8 cellular contexts compared by ENCODE assay signal in the genomic region with DNA sequence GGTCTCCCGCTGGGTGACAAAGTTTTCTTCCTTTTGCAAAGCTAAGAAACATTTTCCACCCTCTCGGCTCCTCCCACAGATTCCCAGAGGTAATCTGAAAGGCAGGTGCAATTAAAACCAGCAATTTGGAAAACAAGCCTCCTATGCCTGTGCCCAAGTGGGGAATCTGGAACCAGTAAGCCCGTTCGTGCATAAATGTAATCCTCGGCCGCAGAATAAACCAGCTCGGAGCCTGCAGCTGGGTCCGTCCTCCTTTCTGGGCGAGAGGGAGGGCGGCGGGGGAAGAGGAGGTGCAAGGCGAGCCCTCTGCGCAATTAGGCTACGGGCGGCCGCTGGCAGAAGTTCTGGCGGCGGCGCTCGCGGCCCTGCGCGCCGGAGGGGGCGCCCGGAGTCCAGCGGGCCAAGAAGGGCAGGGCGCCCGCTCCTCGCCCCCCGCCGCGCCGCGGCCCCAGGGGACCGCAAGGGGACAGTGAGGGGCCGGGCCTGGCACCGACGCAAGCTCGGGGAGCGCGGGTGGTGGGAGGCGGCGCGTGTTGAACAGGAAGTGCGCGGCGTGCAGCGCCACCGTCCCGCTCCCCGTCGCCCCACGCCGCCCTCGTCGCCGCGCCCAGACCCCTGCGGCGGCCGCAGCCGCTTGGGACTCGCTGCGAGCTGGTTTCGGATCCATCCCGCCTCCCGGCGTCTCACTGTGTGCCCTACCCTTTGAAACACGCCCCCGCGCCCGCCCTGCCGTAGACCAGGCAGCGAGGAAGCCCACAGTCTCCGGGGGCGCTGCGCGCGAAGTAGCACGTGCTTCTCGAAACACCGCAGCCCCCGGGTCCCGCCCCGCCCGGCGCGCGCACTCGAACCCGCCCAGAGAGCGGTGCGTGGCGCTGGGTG. TPM values are rescaled to one million over a fixed set of nuclear protein-coding genes. Genes with fewer than 3 reads are reported as not detected.
DNase-seq lines count a peak whose midpoint lies in the region; ATAC-seq and TF ChIP-seq lines count a peak whose summit lies in the region.

PRKAG2 (minus strand) TSS at position 217 of the 879 bp plus-strand sequence. CDS start 495 bp downstream, outside the sequence.

- DNase-seq in NCI-H2196 (lab: John Stamatoyannopoulos, UW; ENCODE audit: unreplicated experiment) = peak; percentile 14
- DNase-seq in activated CD8-positive, alpha-beta memory T cell treated with anti-CD3 and anti-CD28 coated beads for 1 hour (ENCODE audit: extremely low read depth in 1 of 2, low read depth in 1 of 2) = peak; percentile 44 to 57
- peak; percentile 42 to 59 (median 59) for DNase-seq in effector memory CD4-positive, alpha-beta T cell
- peak; percentile 47 for DNase-seq in stimulated activated CD8-positive, alpha-beta memory T cell treated with anti-CD3 and anti-CD28 coated beads, Interleukin-15, amount 100 ng/mL, for 24 hours (ENCODE audit: low read depth)
- DNase-seq in amniotic stem cell (lab: John Stamatoyannopoulos, UW) = no peak

- peak within 1 kb of the TSS; percentile 99 for H3K4me3 ChIP-seq in effector memory CD4-positive, alpha-beta T cell (ENCODE audit: insufficient read depth, low read depth, low read length, poor library complexity, severe bottlenecking)
- peak within 1 kb of the TSS; percentile 56 for H3K4me3 ChIP-seq in mesodermal cell (ENCODE audit: extremely low read depth, insufficient read depth, low read length, poor library complexity, severe bottlenecking)

- peaks cover 16% of the 10 kb centered on the region for H3K4me1 ChIP-seq in effector memory CD4-positive, alpha-beta T cell (ENCODE audit: control insufficient read depth, insufficient read depth, low read length, poor library complexity, severe bottlenecking)
- peaks cover 12% of the 10 kb centered on the region for H3K4me1 ChIP-seq in mesodermal cell (ENCODE audit: control insufficient read depth, insufficient read depth, low read length, poor library complexity, severe bottlenecking)

- no peaks in the 10 kb centered on the region for H3K27me3 ChIP-seq in effector memory CD4-positive, alpha-beta T cell (replicated peaks; ENCODE audit: control insufficient read depth, insufficient read depth, low read length, poor library complexity, severe bottlenecking)

- ATAC-seq in HG02759 (IDR thresholded peaks at IDR 0.05; ENCODE audit: unreplicated experiment) = peak; percentile 77

- WGBS in mesodermal cell (ENCODE audit: insufficient coverage in 2 of 2), 2 experiments = 0% methylated on average over 73 to 85 of the region's 95 CpGs

- H3K27ac ChIP-seq in effector memory CD4-positive, alpha-beta T cell (ENCODE audit: insufficient read depth, low read length, poor library complexity, severe bottlenecking) = peak within 1 kb of the TSS; percentile 77
- H3K27ac ChIP-seq in mesodermal cell (ENCODE audit: low read depth, low read length, severe bottlenecking) = no peak within 1 kb of the TSS

- no peaks in the 10 kb centered on the region for H3K9me3 ChIP-seq in effector memory CD4-positive, alpha-beta T cell (ENCODE audit: control insufficient read depth, low read length)
- no peaks in the 10 kb centered on the region for H3K9me3 ChIP-seq in mesodermal cell (ENCODE audit: control insufficient read depth, low read length)

- 0 out of 2 replicates have a peak, but pooled peaks have one; percentile 2 for TF ChIP-seq CTCF in GM12874 (IDR thresholded peaks at IDR 0.05; ENCODE audit: insufficient read depth, low read depth, low read length)

- no peaks in the 10 kb centered on the region for H3K36me3 ChIP-seq in effector memory CD4-positive, alpha-beta T cell (ENCODE audit: control insufficient read depth, insufficient read depth, low read length)
- H3K36me3 ChIP-seq in mesodermal cell (ENCODE audit: control insufficient read depth, insufficient read depth, low read length) = no peaks in the 10 kb centered on the region

RNA-seq across cellular contexts. Expression of gene PRKAG2, which starts in this region (rescaled TPM):
- polyA plus RNA-seq in mesodermal cell (2013, experiment 1 of 2) = 14.2 TPM
- 12.3 TPM for polyA plus RNA-seq in mesodermal cell (2013, experiment 2 of 2)
